ENCODE assay signal across 8 cellular contexts in genomic region chr15:101615986-101616848, GRCh38. TPM values are rescaled to one million over a fixed set of nuclear protein-coding genes. Genes with fewer than 3 reads are reported as not detected.
DNase-seq lines count a peak whose midpoint lies in the region; ATAC-seq and TF ChIP-seq lines count a peak whose summit lies in the region.

No MANE protein-coding gene starts in this region.

- H3K9me3 ChIP-seq in HCT116 (ENCODE audit: control insufficient read depth in 1 of 2, insufficient read depth in 1 of 2, low read depth in 1 of 2, low read length in 2 of 2) (no peaks in the 10 kb centered on the region), RWPE2 (ENCODE audit: severe bottlenecking) (no peaks in the 10 kb centered on the region), left ventricle myocardium inferior (replicated peaks) (no peaks in the 10 kb centered on the region), skeletal muscle tissue (ENCODE audit: control insufficient read depth in 3 of 3, low read length in 3 of 3) (no peaks in the 10 kb centered on the region)

- no peaks in the 10 kb centered on the region for H3K79me2 ChIP-seq in HCT116 (ENCODE audit: insufficient read depth, low read length)

- H3K4me3 ChIP-seq in HCT116 (replicated peaks in 1 of 2; ENCODE audit: low read depth in 1 of 2, low read length in 2 of 2) (peak overlapping the region; percentile 31 to 38), RWPE2 (ENCODE audit: severe bottlenecking) (no peak overlapping the region), left ventricle myocardium inferior (peak overlapping the region; percentile 39), skeletal muscle tissue (ENCODE audit: low read length in 3 of 3) (peak overlapping the region; percentile 23 to 58 (median 36))

- intact Hi-C loops in HCT116 (cut with micrococcal nuclease) (no loop called here), left ventricle myocardium inferior (cut with micrococcal nuclease) (no loop called here)

- H3K36me3 ChIP-seq in HCT116 (ENCODE audit: control insufficient read depth in 1 of 2, insufficient read depth in 2 of 2, low read length in 2 of 2) (no peaks in the 10 kb centered on the region), RWPE2 (ENCODE audit: low read depth) (no peaks in the 10 kb centered on the region), left ventricle myocardium inferior (no peaks in the 10 kb centered on the region), skeletal muscle tissue (ENCODE audit: control insufficient read depth in 3 of 3, insufficient read depth in 3 of 3, low read length in 3 of 3) (no peaks in the 10 kb centered on the region)

- no peak overlapping the region for H3K27ac Mint-ChIP-seq in stimulated activated naive CD8-positive, alpha-beta T cell treated with anti-CD3 and anti-CD28 coated beads, Interleukin-15, amount 100 ng/mL, for 72 hours

- H3K27me3 ChIP-seq in HCT116 (ENCODE audit: insufficient read depth, low read length) (no peaks in the 10 kb centered on the region), RWPE2 (ENCODE audit: insufficient read depth, poor library complexity, severe bottlenecking) (no peaks in the 10 kb centered on the region), left ventricle myocardium inferior (ENCODE audit: low read depth) (no peaks in the 10 kb centered on the region), skeletal muscle tissue (ENCODE audit: control insufficient read depth in 3 of 3, insufficient read depth in 3 of 3, low read length in 3 of 3) (no peaks in the 10 kb centered on the region)

- H2AFZ ChIP-seq in HCT116 (ENCODE audit: low read depth, low read length, poor library complexity, severe bottlenecking) = peak overlapping the region; percentile 66

- H3K9ac ChIP-seq in HCT116 (ENCODE audit: low read length) (peak overlapping the region; percentile 29; the same call in 1 of the 2 replicates), skeletal muscle tissue (ENCODE audit: low read depth in 1 of 3, low read length in 3 of 3) (peak overlapping the region; percentile 14 to 60 (median 33))

- no peak for TF ChIP-seq POLR2A in HCT116 (IDR thresholded peaks at IDR 0.05; ENCODE audit: borderline replicate concordance, extremely low read depth, insufficient read depth, insufficient read length)

- RAD21 ChIA-PET in HCT116 (lab: Charles Lee; ENCODE audit: low non-redundant PET in 1 of 2, low total read pairs in 2 of 2, uncharacterized antibody in 2 of 2, unreplicated experiment in 2 of 2) = no interaction called here

- TF ChIP-seq CTCF in HCT116 (IDR thresholded peaks at IDR 0.05 in 2 of 3, conservative IDR thresholded peaks at IDR 0.05 in 1 of 3; ENCODE audit: borderline replicate concordance in 1 of 3, insufficient read depth in 1 of 3, low read depth in 2 of 3, low read length in 2 of 3) (no peak), RWPE2 (IDR thresholded peaks at IDR 0.05; ENCODE audit: poor library complexity, severe bottlenecking) (no peak), left ventricle myocardium inferior (IDR thresholded peaks at IDR 0.05; ENCODE audit: borderline replicate concordance) (no peak)

- no peaks in the 10 kb centered on the region for H3K27me3 Mint-ChIP-seq in stimulated activated naive CD8-positive, alpha-beta T cell treated with anti-CD3 and anti-CD28 coated beads, Interleukin-15, amount 100 ng/mL, for 72 hours

- H3K9me2 ChIP-seq in HCT116 (ENCODE audit: insufficient read depth) = no peaks in the 10 kb centered on the region

- H3K9me3 Mint-ChIP-seq in stimulated activated naive CD8-positive, alpha-beta T cell treated with anti-CD3 and anti-CD28 coated beads, Interleukin-15, amount 100 ng/mL, for 72 hours = no peaks in the 10 kb centered on the region

- no TSS peak for BruUV-seq in HCT116 (replicated peaks; lab: Mats Ljungman, UMichigan)

- peak; percentile 56 for DNase-seq in HCT116 (ENCODE audit: low read depth, low spot score)
- no peak for DNase-seq in RWPE2 (ENCODE audit: low spot score)
- DNase-seq in left ventricle myocardium inferior = peak; percentile 81
- DNase-seq in stimulated activated naive CD8-positive, alpha-beta T cell treated with anti-CD3 and anti-CD28 coated beads, Interleukin-15, amount 100 ng/mL, for 72 hours = no peak
- no peak for DNase-seq in NK-92 treated with Interleukin-12 subunit alpha and Interleukin-12 subunit beta, amount 100 ng/mL, for 24 hours (lab: John Stamatoyannopoulos, UW)

- H3K4me1 ChIP-seq in HCT116 (ENCODE audit: control insufficient read depth in 1 of 2, insufficient read depth in 2 of 2, low read length in 2 of 2) = peaks cover 13 to 18% of the 10 kb centered on the region in 2 experiments
- H3K4me1 ChIP-seq in RWPE2 (ENCODE audit: insufficient read depth, poor library complexity, severe bottlenecking) = peaks cover 10% of the 10 kb centered on the region
- H3K4me1 ChIP-seq in left ventricle myocardium inferior = peaks cover 92% of the 10 kb centered on the region
- peaks cover 79 to 92% (median 90%) of the 10 kb centered on the region in 3 donors for H3K4me1 ChIP-seq in skeletal muscle tissue (ENCODE audit: control insufficient read depth in 3 of 3, insufficient read depth in 3 of 3, low read length in 3 of 3)

- peak overlapping the region; percentile 83 for H3K4me2 ChIP-seq in HCT116 (ENCODE audit: low read length)

- CTCF ChIA-PET in HCT116 (lab: Charles Lee) = no interaction called here

- no peak overlapping the region for H3K4me3 Mint-ChIP-seq in stimulated activated naive CD8-positive, alpha-beta T cell treated with anti-CD3 and anti-CD28 coated beads, Interleukin-15, amount 100 ng/mL, for 72 hours

- H3K4me1 Mint-ChIP-seq in stimulated activated naive CD8-positive, alpha-beta T cell treated with anti-CD3 and anti-CD28 coated beads, Interleukin-15, amount 100 ng/mL, for 72 hours = peaks cover 17% of the 10 kb centered on the region

- no peak for TF ChIP-seq RAD21 in HCT116 (IDR thresholded peaks at IDR 0.05; ENCODE audit: low read depth)

- no peaks in the 10 kb centered on the region for H4K20me1 ChIP-seq in HCT116 (ENCODE audit: insufficient read depth)

- H3K27ac ChIP-seq in HCT116 (ENCODE audit: low read depth, low read length) = no peak overlapping the region; the same call in 1 of the 2 replicates
- H3K27ac ChIP-seq in RWPE2 (ENCODE audit: poor library complexity, severe bottlenecking) = no peak overlapping the region
- H3K27ac ChIP-seq in left ventricle myocardium inferior (replicated peaks) = peak overlapping the region; percentile 79
- H3K27ac ChIP-seq in skeletal muscle tissue (ENCODE audit: low read depth, low read length) = peak overlapping the region; percentile 56

- peak; percentile 94 for ATAC-seq in HCT116
- ATAC-seq in RWPE2 (ENCODE audit: low read depth) = peak; percentile 59
- no peak for ATAC-seq in stimulated activated naive CD8-positive, alpha-beta T cell treated with anti-CD3 and anti-CD28 coated beads, Interleukin-15, amount 100 ng/mL, for 72 hours
- ATAC-seq in HG03139 (IDR thresholded peaks at IDR 0.05; ENCODE audit: unreplicated experiment) = no peak
- no peak for ATAC-seq in GM19351 (IDR thresholded peaks at IDR 0.05; ENCODE audit: unreplicated experiment)

- POLR2A ChIA-PET in HCT116 (lab: Charles Lee) = no interaction called here

TF ChIP-seq in HCT116, 20 proteins besides CTCF, POLR2A, EP300 and RAD21 (continues in another document):
- TF ChIP-seq SRF (IDR thresholded peaks at IDR 0.05; ENCODE audit: low read depth) = no peak
- TF ChIP-seq SIN3A (IDR thresholded peaks at IDR 0.05; ENCODE audit: low read depth) = no peak
- TF ChIP-seq JUND (IDR thresholded peaks at IDR 0.05) = no peak
- TF ChIP-seq ELF1 (IDR thresholded peaks at IDR 0.05; ENCODE audit: borderline replicate concordance, low read depth) = no peak
- no peak for TF ChIP-seq CBX3 (IDR thresholded peaks at IDR 0.05; ENCODE audit: low read depth)
- TF ChIP-seq ZNF274 (IDR thresholded peaks at IDR 0.05; ENCODE audit: low read depth, low read length) = no peak
- TF ChIP-seq REST (IDR thresholded peaks at IDR 0.05; ENCODE audit: low read depth) = no peak
- TF ChIP-seq ZBTB33 (IDR thresholded peaks at IDR 0.05; ENCODE audit: extremely low read depth, insufficient replicate concordance, low read length) = no peak

RNA-seq across cellular contexts. Expression of gene TM2D3, which starts 36.0 kb away (rescaled TPM):
- total RNA-seq in HCT116 (2021; ENCODE audit: unreplicated experiment) (35.2 TPM), left ventricle myocardium inferior (50.6 TPM), skeletal muscle tissue (49.6 TPM)
- 29.0 and 30.9 TPM in 2 replicates for polyA plus RNA-seq in HCT116 (2012)

Comparison
In these comparisons a context has a peak if more than half of its experiments do, and no peak if none do; other contexts are left out.
1. ATAC-seq: peak in HCT116 (single experiment) and RWPE2 (single experiment); none in stimulated activated naive CD8-positive, alpha-beta T cell treated with anti-CD3 and anti-CD28 coated beads, Interleukin-15, amount 100 ng/mL, for 72 hours (single experiment), HG03139 (single experiment) and GM19351 (single experiment).
2. DNase-seq: peak in HCT116 (single experiment) and left ventricle myocardium inferior (single experiment); none in RWPE2 (single experiment), stimulated activated naive CD8-positive, alpha-beta T cell treated with anti-CD3 and anti-CD28 coated beads, Interleukin-15, amount 100 ng/mL, for 72 hours (0 of 2) and NK-92 treated with Interleukin-12 subunit alpha and Interleukin-12 subunit beta, amount 100 ng/mL, for 24 hours (single experiment).
3. H3K27ac ChIP-seq: peak in left ventricle myocardium inferior (single experiment) and skeletal muscle tissue (single experiment); none in HCT116 (single experiment) and RWPE2 (single experiment).